Comparison of ENCODE assay signal across 1 cellular context in genomic region chr3:172710709-172711456, GRCh38.
TF ChIP-seq lines count a peak whose summit lies in the region.

TSS of gene NCEH1 (minus strand) at chr3:172711067. CDS start at chr3:172710984, 83 bp downstream.

TF ChIP-seq in GM12878, 131 proteins besides CTCF, POLR2A, EP300 and RAD21 (continued from another document and continues in another):
- TF ChIP-seq ATF2 (IDR thresholded peaks at IDR 0.05; ENCODE audit: low read length) (no peak), NFYA (IDR thresholded peaks at IDR 0.05; ENCODE audit: borderline replicate concordance, low read depth, low read length) (no peak), CHD1 (IDR thresholded peaks at IDR 0.05; ENCODE audit: low read depth, low read length) (no peak), ZNF207 (IDR thresholded peaks at IDR 0.05; ENCODE audit: borderline replicate concordance) (no peak), MAX (IDR thresholded peaks at IDR 0.05; ENCODE audit: low read depth, low read length) (no peak), ETV6 (conservative IDR thresholded peaks at IDR 0.05 in 1 of 2, IDR thresholded peaks at IDR 0.05 in 1 of 2; ENCODE audit: borderline replicate concordance in 1 of 2, low read depth in 1 of 2) (no peak; a peak in 1 of 4 replicates), RELB (IDR thresholded peaks at IDR 0.05; ENCODE audit: low read depth) (peak; percentile 34; the same call in 1 of the 2 replicates), RAD51 (IDR thresholded peaks at IDR 0.05) (no peak), BMI1 (IDR thresholded peaks at IDR 0.05; ENCODE audit: borderline replicate concordance) (no peak), GABPA (IDR thresholded peaks at IDR 0.05; ENCODE audit: low read depth) (peak; percentile 66), PRDM15 (CRISPR knock-in tag; IDR thresholded peaks at IDR 0.05) (no peak), MTA3 (IDR thresholded peaks at IDR 0.05; ENCODE audit: borderline replicate concordance, low read length) (no peak; the same call in 1 of the 2 replicates), NFXL1 (IDR thresholded peaks at IDR 0.05; ENCODE audit: borderline replicate concordance) (no peak), HDGF (IDR thresholded peaks at IDR 0.05) (0 out of 2 replicates have a peak, but pooled peaks have one; percentile 45), NFIC (IDR thresholded peaks at IDR 0.05; ENCODE audit: low read depth, low read length) (no peak), ZNF622 (IDR thresholded peaks at IDR 0.05) (no peak), CUX1 (IDR thresholded peaks at IDR 0.05; ENCODE audit: insufficient replicate concordance, low read depth, low read length) (no peak), KAT2A (conservative IDR thresholded peaks at IDR 0.05; ENCODE audit: control insufficient read depth, low read depth, low read length) (no peak), POLR2AphosphoS5 (IDR thresholded peaks at IDR 0.05; ENCODE audit: low read length) (peak; percentile 67), BCL3 (IDR thresholded peaks at IDR 0.05; ENCODE audit: borderline replicate concordance, insufficient read depth, low read depth, low read length, poor library complexity, severe bottlenecking) (no peak), SUPT20H (IDR thresholded peaks at IDR 0.05; ENCODE audit: borderline replicate concordance, control insufficient read depth, low read depth, low read length) (no peak), USF1 (IDR thresholded peaks at IDR 0.05; ENCODE audit: borderline replicate concordance, extremely low read length, insufficient read depth, low read depth, low read length) (no peak), JUNB (IDR thresholded peaks at IDR 0.05) (peak; percentile 46; the same call in 1 of the 2 replicates), NR2C1 (IDR thresholded peaks at IDR 0.05) (no peak), FOXK2 (IDR thresholded peaks at IDR 0.05) (no peak), SMAD5 (IDR thresholded peaks at IDR 0.05; ENCODE audit: low read depth) (no peak), IRF3 (IDR thresholded peaks at IDR 0.05) (peak; percentile 29; the same call in 1 of the 2 replicates), HDAC2 (IDR thresholded peaks at IDR 0.05) (no peak), SPI1 (IDR thresholded peaks at IDR 0.05; ENCODE audit: borderline replicate concordance, insufficient read depth, low read depth, low read length) (peak; percentile 82), ASH2L (IDR thresholded peaks at IDR 0.05; ENCODE audit: borderline replicate concordance, low read depth) (0 out of 2 replicates have a peak, but pooled peaks have one; percentile 25), BRCA1 (IDR thresholded peaks at IDR 0.05; ENCODE audit: low read depth, low read length) (no peak), ZSCAN29 (IDR thresholded peaks at IDR 0.05) (no peak), PAX8 (IDR thresholded peaks at IDR 0.05) (no peak), NRF1 (conservative IDR thresholded peaks at IDR 0.05; ENCODE audit: low read depth, low read length) (0 out of 2 replicates have a peak, but pooled peaks have one; percentile 2), MYB (IDR thresholded peaks at IDR 0.05; ENCODE audit: borderline replicate concordance, low read depth, low read length) (no peak), CBX5 (IDR thresholded peaks at IDR 0.05; ENCODE audit: low read depth) (peak; percentile 72; the same call in 1 of the 2 replicates), EZH2 (IDR thresholded peaks at IDR 0.05; ENCODE audit: borderline replicate concordance, control insufficient read depth, low read depth, low read length) (no peak), SMARCA5 (IDR thresholded peaks at IDR 0.05) (peak; percentile 87; the same call in 1 of the 2 replicates), ZBTB40 (IDR thresholded peaks at IDR 0.05; ENCODE audit: borderline replicate concordance) (no peak; the same call in 1 of the 2 replicates), ZNF217 (IDR thresholded peaks at IDR 0.05) (no peak), NR2F1 (conservative IDR thresholded peaks at IDR 0.05) (0 out of 2 replicates have a peak, but pooled peaks have one; percentile 25), TCF12 (IDR thresholded peaks at IDR 0.05; ENCODE audit: low read depth, low read length) (0 out of 2 replicates have a peak, but pooled peaks have one; percentile 48), POLR2AphosphoS2 (IDR thresholded peaks at IDR 0.05; ENCODE audit: low read depth, low read length) (no peak), SREBF1 (IDR thresholded peaks at IDR 0.05; ENCODE audit: low read length) (no peak)
